ENCODE assay signal across 1 cellular context in genomic region chr2:38517284-38517683, GRCh38.
TF ChIP-seq lines count a peak whose summit lies in the region.

No MANE protein-coding gene starts in this region.

TF ChIP-seq in SK-N-SH treated with all-trans-retinoic acid at 6 μM for 48 hours, 23 proteins besides CTCF, POLR2A, EP300 and RAD21 (continued from another document):
- no peak for TF ChIP-seq TSHZ2 (CRISPR knock-in tag; IDR thresholded peaks at IDR 0.05)
